14 cellular contexts compared by ENCODE assay signal in genomic region chr14:88986146-88986841, GRCh38.
DNase-seq lines count a peak whose midpoint lies in the region; TF ChIP-seq lines count a peak whose summit lies in the region.
"Had no signal": no experiment of that assay in that cellular context is flagged by ENCODE, and none has a peak within 500 bp of the region (broad histone marks: within the 10 kb centered on the region; RNA-seq: fewer than 3 reads in every experiment).

No MANE protein-coding gene starts in this region.

- H3K4me3 ChIP-seq in breast epithelium (no peak overlapping the region), retinal pigment epithelial cell (ENCODE audit: low read length) (no peak overlapping the region), Caco-2 (ENCODE audit: low read depth, low read length) (no peak overlapping the region)
- H3K4me3 ChIP-seq: ascending aorta, thyroid gland had no signal

- TF ChIP-seq POLR2A in breast epithelium (IDR thresholded peaks at IDR 0.05), result no peak

- CTCF ChIA-PET in MCF 10A (lab: Yijun Ruan, JAX) (interaction anchor here (0.6 kb wide), 1 partner anchor 913 kb away, joined by 3 read pairs; no protein-coding TSS in a partner anchor), Caco-2 (lab: Charles Lee) (no interaction called here)

- H3K36me3 ChIP-seq in breast epithelium (no peaks in the 10 kb centered on the region), Caco-2 (ENCODE audit: control insufficient read depth, insufficient read depth, low read length) (no peaks in the 10 kb centered on the region)
- H3K36me3 ChIP-seq: ascending aorta, thyroid gland had no signal

- H3K27me3 ChIP-seq in breast epithelium (no peaks in the 10 kb centered on the region), Caco-2 (replicated peaks; ENCODE audit: control insufficient read depth, insufficient read depth, low read length) (no peaks in the 10 kb centered on the region)
- H3K27me3 ChIP-seq: ascending aorta, thyroid gland had no signal

- POLR2A ChIA-PET in MCF 10A (lab: Yijun Ruan, JAX) (no interaction called here), Caco-2 (lab: Charles Lee) (no interaction called here)

- H3K27ac Mint-ChIP-seq in MCF 10A (ENCODE audit: low read depth, unreplicated experiment) (no peak overlapping the region), Caco-2 (ENCODE audit: unreplicated experiment) (no peak overlapping the region)
- H3K27ac Mint-ChIP-seq: natural killer cell had no signal

- H3K36me3 Mint-ChIP-seq in MCF 10A (ENCODE audit: insufficient read depth, unreplicated experiment) (no peaks in the 10 kb centered on the region), Caco-2 (ENCODE audit: insufficient read depth, unreplicated experiment) (no peaks in the 10 kb centered on the region)
- H3K36me3 Mint-ChIP-seq: natural killer cell had no signal

- H3K27me3 Mint-ChIP-seq in MCF 10A (ENCODE audit: insufficient read depth, unreplicated experiment), result no peaks in the 10 kb centered on the region
- peaks cover 3% of the 10 kb centered on the region for H3K27me3 Mint-ChIP-seq in Caco-2 (ENCODE audit: insufficient read depth, unreplicated experiment)

- DNase-seq in MCF 10A (ENCODE audit: unreplicated experiment) (peak; percentile 66), breast epithelium (ENCODE audit: low spot score in 2 of 2) (no peak), RPMI7951 (ENCODE audit: low read depth) (peak; percentile 98), dermis blood vessel endothelial cell (peak; percentile 21), retinal pigment epithelial cell (ENCODE audit: low read depth) (peak; percentile 77), T-helper 1 cell (no peak), Caco-2 (no peak), Ammon's horn (ENCODE audit: low spot score) (no peak)
- DNase-seq: activated T-cell treated with anti-CD3 and anti-CD28 coated beads for 4 hours, natural killer cell, NCI-H1930, small intestine, thyroid gland had no signal

- TF ChIP-seq CTCF in MCF 10A (IDR thresholded peaks at IDR 0.05; ENCODE audit: unreplicated experiment) (no peak), breast epithelium (IDR thresholded peaks at IDR 0.05) (no peak), retinal pigment epithelial cell (conservative IDR thresholded peaks at IDR 0.05; ENCODE audit: low read depth, low read length) (no peak), Caco-2 (IDR thresholded peaks at IDR 0.05; ENCODE audit: insufficient read depth in 1 of 2, low read depth in 1 of 2, low read length in 1 of 2, severe bottlenecking in 1 of 2, unreplicated experiment in 1 of 2) (no peak)

- H3K4me1 ChIP-seq in breast epithelium (no peaks in the 10 kb centered on the region), Caco-2 (no peaks in the 10 kb centered on the region)
- H3K4me1 ChIP-seq: ascending aorta, thyroid gland had no signal

- intact Hi-C loops in MCF 10A (cut with micrococcal nuclease), result no loop called here
- intact Hi-C loops in breast epithelium (cut with DNase I; ENCODE audit: low total_unique reads), result no loop called here
- intact Hi-C loops in Caco-2 (cut with micrococcal nuclease; ENCODE audit: unreplicated experiment), result no loop called here

- BruUV-seq in MCF 10A (replicated peaks; lab: Mats Ljungman, UMichigan) (no TSS peak), Caco-2 (replicated peaks; lab: Mats Ljungman, UMichigan) (no TSS peak)

- no peak overlapping the region for H3K27ac ChIP-seq in breast epithelium
- H3K27ac ChIP-seq: ascending aorta, thyroid gland had no signal

- H3K9me3 Mint-ChIP-seq in MCF 10A (ENCODE audit: unreplicated experiment) (no peaks in the 10 kb centered on the region), Caco-2 (ENCODE audit: unreplicated experiment) (no peaks in the 10 kb centered on the region)
- H3K9me3 Mint-ChIP-seq: natural killer cell had no signal

- H3K4me3 Mint-ChIP-seq in MCF 10A (ENCODE audit: unreplicated experiment) (no peak overlapping the region), Caco-2 (ENCODE audit: unreplicated experiment) (no peak overlapping the region)
- H3K4me3 Mint-ChIP-seq: natural killer cell had no signal

- H3K9me3 ChIP-seq in breast epithelium (peaks cover 0 to 2% of the 10 kb centered on the region in 2 donors), Caco-2 (no peaks in the 10 kb centered on the region)
- H3K9me3 ChIP-seq: thyroid gland had no signal

- H3K4me1 Mint-ChIP-seq in MCF 10A (ENCODE audit: insufficient read depth, unreplicated experiment), result peaks cover 13% of the 10 kb centered on the region
- H3K4me1 Mint-ChIP-seq in Caco-2 (ENCODE audit: low read depth, unreplicated experiment), result no peaks in the 10 kb centered on the region
- H3K4me1 Mint-ChIP-seq: natural killer cell had no signal

Comparison
In these comparisons a context has a peak if more than half of its experiments do, and no peak if none do; other contexts are left out.
1. DNase-seq: peak in MCF 10A (single experiment), RPMI7951 (single experiment), dermis blood vessel endothelial cell (single experiment) and retinal pigment epithelial cell (single experiment); none in breast epithelium (0 of 2), T-helper 1 cell (0 of 5), Caco-2 (0 of 2) and Ammon's horn (single experiment).